Comparison of ENCODE assay signal across 17 cellular contexts in genomic region chr17:80986816-80987480, GRCh38. TPM values are rescaled to one million over a fixed set of nuclear protein-coding genes. Genes with fewer than 3 reads are reported as not detected.
DNase-seq lines count a peak whose midpoint lies in the region; ATAC-seq and TF ChIP-seq lines count a peak whose summit lies in the region.
"Had no signal": no experiment of that assay in that cellular context is flagged by ENCODE, and none has a peak within 500 bp of the region (broad histone marks: within the 10 kb centered on the region; RNA-seq: fewer than 3 reads in every experiment).

No MANE protein-coding gene starts in this region.

- TF ChIP-seq EP300 in esophagus muscularis mucosa (IDR thresholded peaks at IDR 0.05), result no peak

- intact Hi-C loops in Right ventricle myocardium inferior (cut with DNase I) (no loop called here), esophagus muscularis mucosa (cut with DNase I) (loop anchor here (10.0 kb wide), 1 partner anchor 412 kb away; no protein-coding TSS in a partner anchor)

- peaks cover 0 to 17% of the 10 kb centered on the region in 2 donors for H3K4me1 ChIP-seq in right atrium auricular region
- H3K4me1 ChIP-seq in esophagus muscularis mucosa, result peaks cover 17 to 56% (median 53%) of the 10 kb centered on the region in 4 donors
- peaks cover 12% of the 10 kb centered on the region for H3K4me1 ChIP-seq in muscle layer of colon (ENCODE audit: insufficient read depth, low read length)

- TF ChIP-seq CTCF in right atrium auricular region (IDR thresholded peaks at IDR 0.05), result no peak
- no peak for TF ChIP-seq CTCF in esophagus muscularis mucosa (IDR thresholded peaks at IDR 0.05)

- peak; percentile 42 for ATAC-seq in Right ventricle myocardium inferior
- ATAC-seq in GM19452 (IDR thresholded peaks at IDR 0.05; ENCODE audit: unreplicated experiment), result no peak
- ATAC-seq: naive thymus-derived CD8-positive, alpha-beta T cell; PC-3 had no signal

- TF ChIP-seq POLR2A in esophagus muscularis mucosa (IDR thresholded peaks at IDR 0.05; ENCODE audit: low read depth), result no peak

- H3K36me3 ChIP-seq in right atrium auricular region, result no peaks in the 10 kb centered on the region
- H3K36me3 ChIP-seq in esophagus muscularis mucosa, result no peaks in the 10 kb centered on the region
- no peaks in the 10 kb centered on the region for H3K36me3 ChIP-seq in muscle layer of colon (ENCODE audit: insufficient read depth, low read length)

- no peak overlapping the region for H3K4me3 ChIP-seq in right atrium auricular region
- H3K4me3 ChIP-seq in esophagus muscularis mucosa, result no peak overlapping the region
- no peak overlapping the region for H3K4me3 ChIP-seq in muscle layer of colon (ENCODE audit: low read depth in 1 of 2, low read length in 2 of 2)
- H3K4me3 ChIP-seq: GM23248 had no signal

- no peak overlapping the region for H3K27ac ChIP-seq in right atrium auricular region
- H3K27ac ChIP-seq in esophagus muscularis mucosa (replicated peaks in 1 of 4), result peak overlapping the region in 3 of 4 donors; percentile 7 to 67 (median 28)
- H3K27ac ChIP-seq in muscle layer of colon (ENCODE audit: low read depth, low read length), result peak overlapping the region; percentile 12
- H3K27ac ChIP-seq: GM23248 had no signal

- H3K9me3 ChIP-seq in right atrium auricular region (no peaks in the 10 kb centered on the region), esophagus muscularis mucosa (no peaks in the 10 kb centered on the region), muscle layer of colon (ENCODE audit: low read length) (no peaks in the 10 kb centered on the region)

- 40% methylated on average over 12 of the region's 19 CpGs for WGBS in esophagus muscularis mucosa

- DNase-seq in Right ventricle myocardium inferior (ENCODE audit: missing footprints) (peak; percentile 44), right atrium auricular region (ENCODE audit: low spot score) (no peak), esophagus muscularis mucosa (ENCODE audit: extremely low spot score) (no peak), NCI-H526 (lab: John Stamatoyannopoulos, UW) (no peak), COR-L47 (lab: John Stamatoyannopoulos, UW) (no peak), putamen (ENCODE audit: low spot score) (no peak)
- DNase-seq: activated CD4-positive, alpha-beta T cell treated with anti-CD3 and anti-CD28 coated beads, Interleukin-2, amount 10 ng/mL, durations not matched to agents 24 days and 14 days; activated T-cell treated with anti-CD3 and anti-CD28 coated beads, Interleukin-2, amount 50 U/mL, for 48 hours; Calu3; GM23248; kidney; naive thymus-derived CD8-positive, alpha-beta T cell; PC-3; stimulated activated CD4-positive, alpha-beta T cell treated with anti-CD3 and anti-CD28 coated beads, Interleukin-4, amount 100 ng/mL, for 24 hours; T-helper 1 cell had no signal

- no peak overlapping the region for H3K9ac ChIP-seq in muscle layer of colon (ENCODE audit: low read length)
- H3K9ac ChIP-seq: GM23248 had no signal

- H3K27me3 ChIP-seq in right atrium auricular region (no peaks in the 10 kb centered on the region), esophagus muscularis mucosa (no peaks in the 10 kb centered on the region), muscle layer of colon (ENCODE audit: control insufficient read depth in 1 of 2, insufficient read depth in 2 of 2, low read length in 2 of 2) (no peaks in the 10 kb centered on the region)

RNA-seq across cellular contexts. Expression of gene CHMP6, which starts 4.7 kb away (rescaled TPM):
- total RNA-seq in Right ventricle myocardium inferior, result 19.0 TPM
- total RNA-seq in right atrium auricular region, result 10 to 100 TPM; 12.9 to 17.5 TPM
- total RNA-seq in esophagus muscularis mucosa, result 10 to 100 TPM; 17.6 to 29.2 (median 25.8) TPM

RNA-seq across cellular contexts. Expression of gene BAIAP2, which starts 48.0 kb away (rescaled TPM):
- total RNA-seq in Right ventricle myocardium inferior (32.1 TPM), right atrium auricular region (10 to 100 TPM; 27.9 to 36.5 TPM), esophagus muscularis mucosa (10 to 100 TPM; 31.1 to 54.5 (median 36.7) TPM)

Comparison
In these comparisons a context has a peak if more than half of its experiments do, and no peak if none do; other contexts are left out.
1. H3K27ac ChIP-seq: peak in esophagus muscularis mucosa (3 of 4) and muscle layer of colon (single experiment); none in right atrium auricular region (0 of 2).